ENCODE assay signal across 31 cellular contexts in genomic region chr3:148175215-148175614, GRCh38.
A peak's percentile ranks its signal among the peaks of the same experiment; 100 is the strongest.
DNase-seq lines count a peak whose midpoint lies in the region; ATAC-seq, FAIRE-seq and TF ChIP-seq lines count a peak whose summit lies in the region.
"Had no signal": no experiment of that assay in that cellular context is flagged by ENCODE, and none has a peak within 500 bp of the region (broad histone marks: within the 10 kb centered on the region; RNA-seq: fewer than 3 reads in every experiment).

No MANE protein-coding gene starts in this region.

- H3K27ac ChIP-seq in upper lobe of left lung: no peak overlapping the region
- H3K27ac ChIP-seq: heart right ventricle, PC-9, testis, vagina had no signal

- TF ChIP-seq CTCF in AG10803 (conservative IDR thresholded peaks at IDR 0.05; ENCODE audit: low read length) (no peak), bronchial epithelial cell (IDR thresholded peaks at IDR 0.05; ENCODE audit: insufficient read depth, low read length, severe bottlenecking) (no peak), upper lobe of left lung (IDR thresholded peaks at IDR 0.05) (no peak), BE2C (IDR thresholded peaks at IDR 0.05; ENCODE audit: low read depth, low read length) (no peak)

- H3K36me3 ChIP-seq in bronchial epithelial cell (ENCODE audit: control insufficient read depth, insufficient read depth, low read length) (no peaks in the 10 kb centered on the region), upper lobe of left lung (no peaks in the 10 kb centered on the region), BE2C (no peaks in the 10 kb centered on the region)
- H3K36me3 ChIP-seq: heart right ventricle, vagina had no signal

- no peak for ATAC-seq in HG03460 (IDR thresholded peaks at IDR 0.05; ENCODE audit: unreplicated experiment)
- ATAC-seq in upper lobe of left lung (ENCODE audit: low FRiP score in 2 of 2): no peak
- ATAC-seq: activated naive CD8-positive, alpha-beta T cell treated with anti-CD3 and anti-CD28 coated beads, Interleukin-2, amount 50 U/mL, for 24 hours; GM23338; heart right ventricle; left lobe of liver; naive thymus-derived CD4-positive, alpha-beta T cell; stimulated activated memory B cell treated with anti-CD40 and anti-IgM and Interleukin-4, amounts not matched to agents 10 μg/mL and 1 μg/mL and 100 μg/mL, for 72 hours had no signal

- H3K4me3 ChIP-seq in AG10803 (ENCODE audit: low read length): no peak overlapping the region
- no peak overlapping the region for H3K4me3 ChIP-seq in bronchial epithelial cell (ENCODE audit: low read depth, low read length)
- no peak overlapping the region for H3K4me3 ChIP-seq in upper lobe of left lung
- H3K4me3 ChIP-seq in BE2C (ENCODE audit: low read depth, low read length): no peak overlapping the region
- H3K4me3 ChIP-seq: GM23338, heart right ventricle, PC-9, testis, vagina had no signal

- TF ChIP-seq POLR2A in upper lobe of left lung (IDR thresholded peaks at IDR 0.05): no peak

- H3K27me3 ChIP-seq in bronchial epithelial cell (ENCODE audit: control insufficient read depth, insufficient read depth, low read length): no peaks in the 10 kb centered on the region
- no peaks in the 10 kb centered on the region for H3K27me3 ChIP-seq in upper lobe of left lung
- H3K27me3 ChIP-seq in BE2C: no peaks in the 10 kb centered on the region
- H3K27me3 ChIP-seq: heart right ventricle, testis, vagina had no signal

- no peak for TF ChIP-seq EP300 in upper lobe of left lung (IDR thresholded peaks at IDR 0.05)

- DNase-seq in AG10803 (ENCODE audit: low read depth) (peak; percentile 82), M059J (ENCODE audit: low read depth) (peak; percentile 31), bronchial epithelial cell (ENCODE audit: low read depth) (peak; percentile 18), foreskin melanocyte (peak; percentile 80), upper lobe of left lung (no peak), BE2C (no peak)
- no peak for DNase-seq in stimulated activated naive CD4-positive, alpha-beta T cell treated with Interleukin-2 at 50 U/mL for 16 hours (lab: John Stamatoyannopoulos, UW)
- DNase-seq: activated CD4-positive, alpha-beta T cell treated with anti-CD3 and anti-CD28 coated beads for 4 hours; activated gamma-delta T cell treated with Interleukin-2 at 50 U/mL for 16 hours; activated naive CD8-positive, alpha-beta T cell treated with anti-CD3 and anti-CD28 coated beads, Interleukin-2, amount 50 U/mL, for 24 hours; activated T-cell treated with anti-CD3 and anti-CD28 coated beads, Interleukin-2, amount 50 U/mL, for 24 hours; foreskin fibroblast; heart right ventricle; KG1; naive thymus-derived CD4-positive, alpha-beta T cell; NCI-H146; NCI-H2171 treated with DMSO at 0.1 percent for 48 hours; NCI-H524 treated with DMSO at 0.1 percent for 48 hours; NK-92 treated with Interleukin-12 subunit alpha and Interleukin-12 subunit beta, amount 100 ng/mL, for 24 hours; PC-9; SHP77; stimulated activated CD4-positive, alpha-beta T cell treated with anti-CD3 and anti-CD28 coated beads, Interleukin-2, amount 100 ng/mL, for 48 hours; testis had no signal

- H3K9me3 ChIP-seq in upper lobe of left lung (no peaks in the 10 kb centered on the region), BE2C (no peaks in the 10 kb centered on the region)
- H3K9me3 ChIP-seq: testis, vagina had no signal

- H3K4me1 ChIP-seq in upper lobe of left lung (no peaks in the 10 kb centered on the region), BE2C (peaks cover 4% of the 10 kb centered on the region)
- H3K4me1 ChIP-seq: heart right ventricle, testis, vagina had no signal

- no peak for FAIRE-seq in bronchial epithelial cell (lab: Jason Lieb, UNC)
- FAIRE-seq: D721Med, endometrium, HTR-8/SVneo had no signal

Comparison
In these comparisons a context has a peak if more than half of its experiments do, and no peak if none do; other contexts are left out.
1. DNase-seq: peak in AG10803 (single experiment), M059J (single experiment), bronchial epithelial cell (single experiment) and foreskin melanocyte (single experiment); none in stimulated activated naive CD4-positive, alpha-beta T cell treated with Interleukin-2 at 50 U/mL for 16 hours (single experiment), upper lobe of left lung (0 of 2) and BE2C (single experiment).